12 cellular contexts compared by ENCODE assay signal in genomic region chr2:21057097-21057496, GRCh38. TPM values are rescaled to one million over a fixed set of nuclear protein-coding genes. Genes with fewer than 3 reads are reported as not detected.
"Had no signal": no experiment of that assay in that cellular context is flagged by ENCODE, and none has a peak within 500 bp of the region (broad histone marks: within the 10 kb centered on the region; RNA-seq: fewer than 3 reads in every experiment).

No MANE protein-coding gene starts in this region.

- H3K4me2 ChIP-seq: GM23338 had no signal

- H3K4me3 ChIP-seq: GM23248, GM23338, HAP-1 had no signal

- H3K36me3 ChIP-seq: HAP-1 had no signal

- H3K27ac ChIP-seq: GM23248 had no signal

- H3K9ac ChIP-seq: GM23248 had no signal

- H2AFZ ChIP-seq: GM23248, GM23338 had no signal

- FAIRE-seq: H1, H54 had no signal

- DNase-seq: GM23248, GOT3, H7, H9, HCEC 1CT, HFFc6 had no signal

- H3K4me1 ChIP-seq: HAP-1 had no signal

- H3K9me3 ChIP-seq: HAP-1 had no signal

- ATAC-seq: GM23338, HCT116 had no signal

RNA-seq across cellular contexts. Expression of gene APOB, which starts 13.2 kb away (rescaled TPM):
- total RNA-seq: GM23248, H4, HFFc6 had no signal
- polyA plus RNA-seq: GM23248 had no signal
